In the genomic region with DNA sequence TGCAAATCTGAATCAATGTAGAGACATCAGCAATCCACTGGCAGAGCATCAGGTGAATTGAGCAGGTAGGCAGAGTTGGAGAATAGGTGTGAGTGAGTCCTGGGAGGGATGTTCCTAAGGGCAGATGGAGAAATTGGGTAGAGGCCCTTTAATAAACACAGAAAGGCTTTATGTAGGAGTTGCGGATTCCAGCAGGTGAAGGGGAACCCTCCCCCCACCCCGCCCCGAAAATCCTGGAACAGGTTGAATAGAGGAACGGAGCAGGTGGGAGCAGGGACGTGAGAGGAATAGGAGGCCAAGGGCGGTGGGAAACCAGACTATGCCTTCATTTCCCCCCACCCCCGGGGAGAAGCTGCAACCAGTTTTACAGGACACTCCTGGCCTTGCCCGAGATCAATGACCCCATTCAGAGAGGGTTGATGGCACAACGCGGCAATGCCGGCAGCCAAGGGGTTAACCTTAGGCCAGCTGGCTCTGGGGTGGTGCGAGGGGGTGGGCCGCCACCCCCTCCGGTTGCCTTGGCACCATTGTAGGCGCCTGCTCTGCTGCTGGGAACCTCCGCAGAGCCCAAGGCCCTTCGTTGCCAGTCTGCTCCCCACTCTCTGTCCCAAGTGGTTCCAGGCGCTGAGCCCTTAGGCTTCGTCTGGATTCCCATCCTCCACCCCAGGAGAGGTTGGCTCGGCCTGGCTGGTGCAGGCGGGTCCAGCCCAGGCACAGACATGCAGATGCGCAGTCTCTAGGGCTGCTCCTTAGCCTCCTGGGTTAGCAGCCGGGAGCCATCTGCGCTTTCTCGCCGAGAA, we compare ENCODE assay signal across 8 cellular contexts. TPM values are rescaled to one million over a fixed set of nuclear protein-coding genes. Genes with fewer than 3 reads are reported as not detected.
A peak's percentile ranks its signal among the peaks of the same experiment; 100 is the strongest.
DNase-seq lines count a peak whose midpoint lies in the region; ATAC-seq and TF ChIP-seq lines count a peak whose summit lies in the region.

No MANE protein-coding gene starts in this region.

- no peak for TF ChIP-seq CTCF in left lung (IDR thresholded peaks at IDR 0.05)

- intact Hi-C loops in left lung (cut with DNase I) = no loop called here

- no peaks in the 10 kb centered on the region for H3K9me3 ChIP-seq in left lung

- H3K27me3 ChIP-seq in left lung = peaks cover 0 to 80% of the 10 kb centered on the region in 2 donors

- no peak overlapping the region for H3K27ac ChIP-seq in left lung

- no peaks in the 10 kb centered on the region for H3K36me3 ChIP-seq in left lung

- peaks cover 8 to 16% of the 10 kb centered on the region in 2 donors for H3K4me1 ChIP-seq in left lung

- H3K4me3 ChIP-seq in left lung = peak overlapping the region; percentile 26 to 36

- DNase-seq in NCI-H2081 (lab: John Stamatoyannopoulos, UW) = peak; percentile 59 to 78
- DNase-seq in NCI-H2081 treated with DMSO at 0.1 percent for 48 hours (lab: John Stamatoyannopoulos, UW) = no peak
- peak; percentile 24 for DNase-seq in NCI-H345 treated with DMSO at 0.1 percent for 48 hours (lab: John Stamatoyannopoulos, UW; ENCODE audit: unreplicated experiment)
- DNase-seq in cerebellum (ENCODE audit: low spot score) = peak; percentile 72
- DNase-seq in left lung = no peak
- peak; percentile 77 for DNase-seq in superior temporal gyrus (ENCODE audit: extremely low spot score)
- no peak for DNase-seq in mucosa of gallbladder (ENCODE audit: low spot score)
- DNase-seq in activated CD4-positive, alpha-beta T cell treated with anti-CD3 and anti-CD28 coated beads for 4 hours = no peak

- peak; percentile 77 for ATAC-seq in left lung

RNA-seq across cellular contexts. Expression of gene RUNDC3A, which starts 0.8 kb away (rescaled TPM):
- total RNA-seq in cerebellum (40.3 TPM), left lung (under 1 TPM; 0.08 to 0.38 TPM), mucosa of gallbladder (1.4 TPM)

RNA-seq across cellular contexts. Expression of gene SLC25A39, which starts 17.0 kb away (rescaled TPM):
- 30.9 TPM for total RNA-seq in cerebellum
- 100 to 1,000 TPM; 120 to 121 TPM for total RNA-seq in left lung
- total RNA-seq in mucosa of gallbladder = 140 TPM

RNA-seq across cellular contexts. Expression of gene GRN, which starts 37.5 kb away (rescaled TPM):
- total RNA-seq in cerebellum = 58.5 TPM
- total RNA-seq in left lung = 100 to 1,000 TPM; 563 to 616 TPM
- total RNA-seq in mucosa of gallbladder = 385 TPM

RNA-seq across cellular contexts. Expression of gene SLC4A1, which starts 39.7 kb away (rescaled TPM):
- total RNA-seq in cerebellum (6.8 TPM), left lung (1 to 10 TPM in 1 of 2 donors, under 1 TPM in 1; 0.58 to 1.4 TPM), mucosa of gallbladder (0.37 TPM)

RNA-seq across cellular contexts. Expression of gene FAM171A2, which starts 56.1 kb away (rescaled TPM):
- total RNA-seq in cerebellum (29.8 TPM), left lung (1 to 10 TPM; 1.4 to 4.3 TPM), mucosa of gallbladder (4.0 TPM)

Comparison
In these comparisons a context has a peak if more than half of its experiments do, and no peak if none do; other contexts are left out.
1. DNase-seq: peak in NCI-H2081 (2 of 2), NCI-H345 treated with DMSO at 0.1 percent for 48 hours (single experiment), cerebellum (single experiment) and superior temporal gyrus (single experiment); none in NCI-H2081 treated with DMSO at 0.1 percent for 48 hours (single experiment), left lung (0 of 2), mucosa of gallbladder (single experiment) and activated CD4-positive, alpha-beta T cell treated with anti-CD3 and anti-CD28 coated beads for 4 hours (0 of 2).
2. RNA of gene RUNDC3A, which starts 0.8 kb away (total RNA-seq): 40.3 TPM in cerebellum (single experiment); 1.4 TPM in mucosa of gallbladder (single experiment) and 0.08 to 0.38 TPM in left lung; every median in the first group is over 10 times any median in the second.